In genomic region chr1:921011-921837, GRCh38 we compare ENCODE assay signal across 8 cellular contexts. TPM values are rescaled to one million over a fixed set of nuclear protein-coding genes. Genes with fewer than 3 reads are reported as not detected.
DNase-seq lines count a peak whose midpoint lies in the region; ATAC-seq and TF ChIP-seq lines count a peak whose summit lies in the region.

No MANE protein-coding gene starts in this region.

- no peak for TF ChIP-seq POLR2A in NB4 (IDR thresholded peaks at IDR 0.05; ENCODE audit: extremely low read depth, insufficient read length)

- peak; percentile 75 for DNase-seq in activated effector memory CD4-positive, alpha-beta T cell treated with anti-CD3 and anti-CD28 coated beads, Interleukin-2, amount 50 U/mL, for 16 hours
- no peak for DNase-seq in activated effector memory CD4-positive, alpha-beta T cell treated with Interleukin-2 at 50 U/mL for 16 hours
- DNase-seq in NB4 (ENCODE audit: low read depth) = peak; percentile 84
- peak; percentile 61 for DNase-seq in SW480 (ENCODE audit: low spot score)
- DNase-seq in epithelial cell of proximal tubule (ENCODE audit: low read depth) = no peak
- DNase-seq in myocyte (ENCODE audit: low read depth) = peak; percentile 81

- no peak overlapping the region for H3K4me3 ChIP-seq in NB4 (ENCODE audit: low read depth, low read length)
- H3K4me3 ChIP-seq in epithelial cell of proximal tubule (ENCODE audit: low read depth, low read length) = no peak overlapping the region

- TF ChIP-seq CTCF in NB4 (IDR thresholded peaks at IDR 0.05; ENCODE audit: low read depth, low read length) (peak; percentile 13), epithelial cell of proximal tubule (conservative IDR thresholded peaks at IDR 0.05; ENCODE audit: low read depth, low read length) (peak; percentile 50)

- ATAC-seq in GM18519 (IDR thresholded peaks at IDR 0.05; ENCODE audit: low FRiP score, unreplicated experiment) = no peak
- no peak for ATAC-seq in HG02981 (IDR thresholded peaks at IDR 0.05; ENCODE audit: unreplicated experiment)

RNA-seq across cellular contexts. Expression of gene SAMD11, which starts 2.5 kb away (rescaled TPM):
- total RNA-seq in epithelial cell of proximal tubule = 0.51 and 3.5 TPM in 2 replicates
- 0.86 and 1.4 TPM in 2 replicates for total RNA-seq in myocyte
- 2.5 TPM for polyA plus RNA-seq in myocyte (2012)

RNA-seq across cellular contexts. Expression of gene NOC2L, which starts 37.8 kb away (rescaled TPM):
- total RNA-seq in epithelial cell of proximal tubule = 73.9 and 132 TPM in 2 replicates
- 70.2 and 71.9 TPM in 2 replicates for total RNA-seq in myocyte
- 54.9 TPM for polyA plus RNA-seq in myocyte (2012)

RNA-seq across cellular contexts. Expression of gene KLHL17, which starts 39.2 kb away (rescaled TPM):
- total RNA-seq in epithelial cell of proximal tubule (11.9 and 33.3 TPM in 2 replicates), myocyte (5.6 and 13.6 TPM in 2 replicates)
- polyA plus RNA-seq in myocyte (2012) = 12.4 TPM

RNA-seq across cellular contexts. Expression of gene PLEKHN1, which starts 45.1 kb away (rescaled TPM):
- 3.1 and 6.8 TPM in 2 replicates for total RNA-seq in epithelial cell of proximal tubule
- total RNA-seq in myocyte = 0.24 TPM in 1 of 2 replicates, not detected in the other
- polyA plus RNA-seq in myocyte (2012) = 0.16 TPM

Comparison
In these comparisons a context has a peak if more than half of its experiments do, and no peak if none do; other contexts are left out.
1. DNase-seq: peak in activated effector memory CD4-positive, alpha-beta T cell treated with anti-CD3 and anti-CD28 coated beads, Interleukin-2, amount 50 U/mL, for 16 hours (single experiment), NB4 (single experiment), SW480 (single experiment) and myocyte (single experiment); none in activated effector memory CD4-positive, alpha-beta T cell treated with Interleukin-2 at 50 U/mL for 16 hours (single experiment) and epithelial cell of proximal tubule (single experiment).